2 cellular contexts compared by ENCODE assay signal in genomic region chr11:7532395-7532794, GRCh38.
TF ChIP-seq lines count a peak whose summit lies in the region.

No MANE protein-coding gene starts in this region.

TF ChIP-seq in liver, 16 proteins besides CTCF, POLR2A, EP300 and RAD21:
- TF ChIP-seq JUND (IDR thresholded peaks at IDR 0.05) = no peak
- TF ChIP-seq GABPA (IDR thresholded peaks at IDR 0.05 in 1 of 2, conservative IDR thresholded peaks at IDR 0.05 in 1 of 2) = no peak
- no peak for TF ChIP-seq EGR1 (IDR thresholded peaks at IDR 0.05; ENCODE audit: low read depth in 2 of 2)
- TF ChIP-seq ATF3 (IDR thresholded peaks at IDR 0.05) = no peak
- no peak for TF ChIP-seq TAF1 (conservative IDR thresholded peaks at IDR 0.05)
- TF ChIP-seq HNF4G (IDR thresholded peaks at IDR 0.05) = no peak
- no peak for TF ChIP-seq FOXA1 (IDR thresholded peaks at IDR 0.05)

TF ChIP-seq in HepG2, 621 proteins besides CTCF, POLR2A, EP300 and RAD21:
- TF ChIP-seq SPEN (CRISPR knock-in tag; IDR thresholded peaks at IDR 0.05; ENCODE audit: low read depth) (no peak), GFI1 (CRISPR knock-in tag; IDR thresholded peaks at IDR 0.05; ENCODE audit: borderline replicate concordance) (no peak), MEF2D (CRISPR knock-in tag; IDR thresholded peaks at IDR 0.05) (no peak), FIP1L1 (IDR thresholded peaks at IDR 0.05; ENCODE audit: borderline replicate concordance, insufficient read depth, low read depth, low read length) (no peak), ZNF256 (CRISPR knock-in tag; conservative IDR thresholded peaks at IDR 0.05) (no peak), ZNF557 (CRISPR knock-in tag; IDR thresholded peaks at IDR 0.05) (no peak), DMAP1 (CRISPR knock-in tag; IDR thresholded peaks at IDR 0.05) (no peak), FOSL1 (CRISPR knock-in tag; IDR thresholded peaks at IDR 0.05; ENCODE audit: borderline replicate concordance) (no peak), KDM6A (CRISPR knock-in tag; IDR thresholded peaks at IDR 0.05; ENCODE audit: low read depth) (no peak), YY1 (IDR thresholded peaks at IDR 0.05; ENCODE audit: insufficient read depth, insufficient replicate concordance, low read depth, low read length) (no peak), FLYWCH1 (CRISPR knock-in tag; IDR thresholded peaks at IDR 0.05) (no peak)
